29 cellular contexts compared by ENCODE assay signal in the genomic region with DNA sequence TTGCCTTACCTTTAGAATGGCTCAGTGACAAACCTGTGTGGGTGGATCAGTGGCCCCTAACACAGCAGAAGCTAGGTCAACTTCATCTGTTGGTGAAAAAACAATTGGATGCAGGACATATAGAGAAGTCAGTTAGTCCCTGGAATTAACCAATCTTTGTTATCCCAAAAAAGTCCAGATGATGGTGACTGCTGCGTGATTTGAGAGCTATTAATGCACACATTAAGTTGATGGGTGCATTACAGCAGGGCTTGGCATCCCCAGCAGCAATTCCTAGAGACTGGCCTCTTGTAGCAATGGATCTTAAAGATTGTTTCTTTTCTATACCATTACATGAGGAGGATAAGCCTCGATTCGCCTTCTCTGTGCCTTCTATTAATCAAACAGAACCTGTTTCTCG. TPM values are rescaled to one million over a fixed set of nuclear protein-coding genes. Genes with fewer than 3 reads are reported as not detected.
A peak's percentile ranks its signal among the peaks of the same experiment; 100 is the strongest.
DNase-seq lines count a peak whose midpoint lies in the region; ATAC-seq, FAIRE-seq and TF ChIP-seq lines count a peak whose summit lies in the region.
"Had no signal": no experiment of that assay in that cellular context is flagged by ENCODE, and none has a peak within 500 bp of the region (broad histone marks: within the 10 kb centered on the region; RNA-seq: fewer than 3 reads in every experiment).

No MANE protein-coding gene starts in this region.

- CTCF ChIA-PET in HEK293 (lab: Yijun Ruan, JAX): interaction anchor here (1.0 kb wide), 1 partner anchor 17 kb away, joined by 3 read pairs; no protein-coding TSS in a partner anchor
- CTCF ChIA-PET in PC-3 (lab: Charles Lee): interaction anchor here (1.0 kb wide), 1 partner anchor 32 kb away, joined by 3 read pairs; no protein-coding TSS in a partner anchor
- CTCF ChIA-PET in K562 (lab: Yijun Ruan, JAX; ENCODE audit: low intra/inter-chr PET ratio): no interaction called here

- TF ChIP-seq CTCF in HEK293 (tag by site-specific recombination; IDR thresholded peaks at IDR 0.05) (no peak), PC-3 (conservative IDR thresholded peaks at IDR 0.05; ENCODE audit: low read depth, low read length) (peak; percentile 42; the same call in 1 of the 2 replicates), K562 (IDR thresholded peaks at IDR 0.05 in 2 of 3, conservative IDR thresholded peaks at IDR 0.05 in 1 of 3; ENCODE audit: insufficient read depth in 2 of 3, low read depth in 1 of 3, low read length in 3 of 3) (no peak)

- in situ Hi-C loops in G401 (cut with HindIII; ENCODE audit: low sequenced_read_pairs) (no loop called here), K562 (cut with MboI) (no loop called here)

- POLR2A ChIA-PET in HEK293 (lab: Yijun Ruan, JAX): no interaction called here
- POLR2A ChIA-PET in PC-3 (lab: Charles Lee; ENCODE audit: unreplicated experiment): no interaction called here
- POLR2A ChIA-PET in K562 (lab: Yijun Ruan, JAX): no interaction called here

- H3K9me2 ChIP-seq in PC-3 (replicated peaks; ENCODE audit: low read length): no peaks in the 10 kb centered on the region

- H3K9me3 ChIP-seq in HEK293 (ENCODE audit: control insufficient read depth, insufficient read depth, low read depth, low read length): no peaks in the 10 kb centered on the region
- no peaks in the 10 kb centered on the region for H3K9me3 ChIP-seq in PC-3 (ENCODE audit: low read length)
- peaks cover 3% of the 10 kb centered on the region for H3K9me3 ChIP-seq in K562 (replicated peaks; ENCODE audit: control insufficient read depth, insufficient read depth, low read depth, low read length)
- H3K9me3 ChIP-seq: MG63 had no signal

- no peaks in the 10 kb centered on the region for H3K79me2 ChIP-seq in PC-3 (ENCODE audit: low read length)
- H3K79me2 ChIP-seq in K562 (ENCODE audit: control insufficient read depth, insufficient read depth, low read length): no peaks in the 10 kb centered on the region

- H3K4me2 ChIP-seq in PC-3 (ENCODE audit: low read length) (no peak overlapping the region), K562 (ENCODE audit: insufficient read depth, low read length) (no peak overlapping the region)

- H3K27ac ChIP-seq in HEK293 (ENCODE audit: extremely low read depth, low read depth, low read length): no peak overlapping the region
- H3K27ac ChIP-seq in PC-3 (ENCODE audit: low read length): no peak overlapping the region
- H3K27ac ChIP-seq in K562 (ENCODE audit: extremely low read depth, low read depth, low read length): no peak overlapping the region
- H3K27ac ChIP-seq: GM23248, SK-N-MC had no signal

- H3K4me1 ChIP-seq in HEK293 (ENCODE audit: control insufficient read depth, insufficient read depth, low read length) (no peaks in the 10 kb centered on the region), PC-3 (ENCODE audit: insufficient read depth, low read length) (no peaks in the 10 kb centered on the region), K562 (replicated peaks in 1 of 2; ENCODE audit: control insufficient read depth in 2 of 2, insufficient read depth in 2 of 2, low read length in 2 of 2) (peaks cover 21 to 30% of the 10 kb centered on the region in 2 experiments)

- FAIRE-seq in K562 (lab: Jason Lieb, UNC): no peak
- FAIRE-seq: GM18507, HepG2 had no signal

- H3K4me3 ChIP-seq in HEK293 (ENCODE audit: low read depth, low read length) (no peak overlapping the region), PC-3 (ENCODE audit: low read length) (no peak overlapping the region), K562 (no peak overlapping the region)
- H3K4me3 ChIP-seq: GM23248, MG63, SK-N-MC had no signal

- no peak for TF ChIP-seq EP300 in K562 (IDR thresholded peaks at IDR 0.05; ENCODE audit: low read length)

- no peaks in the 10 kb centered on the region for H3F3A ChIP-seq in PC-3 (ENCODE audit: low read length, unreplicated experiment)

- WGBS in K562 (ENCODE audit: insufficient coverage, low coverage, missing lambda C conversion rate): 27% methylated on average over 4 of the region's 4 CpGs

- H3K27me3 ChIP-seq in PC-3 (ENCODE audit: low read length) (peaks cover 45% of the 10 kb centered on the region), K562 (ENCODE audit: control insufficient read depth in 2 of 2, insufficient read depth in 2 of 2, low read length in 2 of 2) (no peaks in the 10 kb centered on the region)
- H3K27me3 ChIP-seq: MG63 had no signal

- H4K20me1 ChIP-seq in PC-3 (ENCODE audit: low read length): no peaks in the 10 kb centered on the region
- H4K20me1 ChIP-seq in K562 (replicated peaks; ENCODE audit: control insufficient read depth, insufficient read depth, low read length): no peaks in the 10 kb centered on the region

- no peak for TF ChIP-seq RAD21 in K562 (CRISPR knock-in tag; conservative IDR thresholded peaks at IDR 0.05 in 1 of 2, IDR thresholded peaks at IDR 0.05 in 1 of 2)

- ATAC-seq in PC-3 (peak; percentile 56), K562 (no peak), HG03097 (IDR thresholded peaks at IDR 0.05; ENCODE audit: low FRiP score, unreplicated experiment) (no peak), HG03469 (IDR thresholded peaks at IDR 0.05; ENCODE audit: unreplicated experiment) (no peak)
- ATAC-seq: HepG2, T-helper 17 cell had no signal

- BruUV-seq in PC-3 (replicated peaks; lab: Mats Ljungman, UMichigan): no TSS peak
- no TSS peak for BruUV-seq in K562 (replicated peaks; lab: Mats Ljungman, UMichigan)

- DNase-seq in G401 (ENCODE audit: low spot score) (peak; percentile 50), PC-3 (peak; percentile 32), K562 (ENCODE audit: extremely low read depth in 1 of 4, low spot score in 3 of 4) (no peak), NCI-H187 treated with DMSO at 0.1 percent for 48 hours (lab: John Stamatoyannopoulos, UW) (no peak)
- DNase-seq: CD8-positive, alpha-beta memory T cell; DMS 273 treated with DMSO at 0.1 percent for 48 hours; DND-41; GM23248; H7; Kasumi-1; MG63; NCI-H1092; NCI-H1436; NCI-H1930; NCI-H2107; NCI-H446 treated with DMSO at 0.1 percent for 48 hours; NCI-H82; NK-92 treated with Interleukin-12 subunit alpha and Interleukin-12 subunit beta, amount 100 ng/mL, for 24 hours; SHP77 treated with DMSO at 0.1 percent for 48 hours; T-helper 17 cell; T1000 had no signal

- no peaks in the 10 kb centered on the region for H3K36me3 ChIP-seq in HEK293 (ENCODE audit: control insufficient read depth in 2 of 2, insufficient read depth in 1 of 2, low read length in 2 of 2)
- H3K36me3 ChIP-seq in PC-3 (ENCODE audit: low read depth, low read length): no peaks in the 10 kb centered on the region
- H3K36me3 ChIP-seq in K562 (ENCODE audit: control insufficient read depth, insufficient read depth, low read length): no peaks in the 10 kb centered on the region
- H3K36me3 ChIP-seq: MG63 had no signal

- H2AFZ ChIP-seq in PC-3 (ENCODE audit: low read length) (no peak overlapping the region), K562 (ENCODE audit: low read depth, low read length) (peak overlapping the region; percentile 22; the same call in 1 of the 2 replicates)
- H2AFZ ChIP-seq: GM23248 had no signal

- H3K9ac ChIP-seq in PC-3 (ENCODE audit: low read length) (no peak overlapping the region), K562 (ENCODE audit: insufficient read depth in 1 of 2, low read depth in 2 of 2, low read length in 2 of 2) (no peak overlapping the region)
- H3K9ac ChIP-seq: GM23248 had no signal

- no peak for TF ChIP-seq POLR2A in K562 (conservative IDR thresholded peaks at IDR 0.05)

- intact Hi-C loops in PC-3 (cut with micrococcal nuclease): no loop called here
- intact Hi-C loops in K562 (cut with micrococcal nuclease): no loop called here

- H3K9me1 ChIP-seq in K562 (ENCODE audit: control insufficient read depth, insufficient read depth, low read length): no peaks in the 10 kb centered on the region

TF ChIP-seq in HEK293, 187 proteins besides CTCF, POLR2A, EP300 and RAD21:
- TF ChIP-seq ZNF654 (tag by site-specific recombination; IDR thresholded peaks at IDR 0.05; ENCODE audit: low read depth) (0 out of 2 replicates have a peak, but pooled peaks have one; percentile 19), ZNF248 (tag by site-specific recombination; IDR thresholded peaks at IDR 0.05) (no peak)

TF ChIP-seq in K562, 482 proteins besides CTCF, POLR2A, EP300 and RAD21 (continues in another document):
- TF ChIP-seq, protein P1, sequence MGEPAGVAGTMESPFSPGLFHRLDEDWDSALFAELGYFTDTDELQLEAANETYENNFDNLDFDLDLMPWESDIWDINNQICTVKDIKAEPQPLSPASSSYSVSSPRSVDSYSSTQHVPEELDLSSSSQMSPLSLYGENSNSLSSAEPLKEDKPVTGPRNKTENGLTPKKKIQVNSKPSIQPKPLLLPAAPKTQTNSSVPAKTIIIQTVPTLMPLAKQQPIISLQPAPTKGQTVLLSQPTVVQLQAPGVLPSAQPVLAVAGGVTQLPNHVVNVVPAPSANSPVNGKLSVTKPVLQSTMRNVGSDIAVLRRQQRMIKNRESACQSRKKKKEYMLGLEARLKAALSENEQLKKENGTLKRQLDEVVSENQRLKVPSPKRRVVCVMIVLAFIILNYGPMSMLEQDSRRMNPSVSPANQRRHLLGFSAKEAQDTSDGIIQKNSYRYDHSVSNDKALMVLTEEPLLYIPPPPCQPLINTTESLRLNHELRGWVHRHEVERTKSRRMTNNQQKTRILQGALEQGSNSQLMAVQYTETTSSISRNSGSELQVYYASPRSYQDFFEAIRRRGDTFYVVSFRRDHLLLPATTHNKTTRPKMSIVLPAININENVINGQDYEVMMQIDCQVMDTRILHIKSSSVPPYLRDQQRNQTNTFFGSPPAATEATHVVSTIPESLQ (CRISPR knock-in tag; IDR thresholded peaks at IDR 0.05): no peak

RNA-seq across cellular contexts. Expression of a gene that starts 33.3 kb away (rescaled TPM):
- total RNA-seq in G401 (2014; rRNA removed; shearing (Covaris generic)): not detected in 2 replicates
- total RNA-seq in PC-3 (2014; rRNA removed) (0.04 TPM in 1 of 2 replicates, not detected in the other), K562 (2014; rRNA removed) (not detected in 2 replicates), K562 (2014; rRNA removed; fragmentation: Illumina TruSeq; extraction: Trizol) (not detected in 2 replicates), K562 (2015; rRNA removed; fragmentation: Illumina TruSeq; extraction: Trizol) (0.11 TPM in 1 of 2 replicates, not detected in the other), K562 (2021) (0.07 and 0.13 TPM in 2 replicates)
- not detected in 2 replicates for total RNA-seq in K562 (2011; cell fraction: chromatin; rRNA removed; ENCODE audit: low replicate concordance)
- total RNA-seq in K562 (2011; cell fraction: nucleolus; rRNA removed): not detected in 2 replicates
- total RNA-seq in K562 (2011; cell fraction: nucleoplasm; rRNA removed): 0.22 TPM in 1 of 2 replicates, not detected in the other
- polyA plus RNA-seq in K562 (2011; rRNA removed) (0.06 and 0.08 TPM in 2 replicates), K562 (2014; fragmentation: Illumina TruSeq; extraction: Trizol) (0.06 TPM in 1 of 2 replicates, not detected in the other), K562 (2014; fragmentation: Nextera tagmentation; extraction: Ambion mirVana) (under 1 TPM; 0.03 to 0.10 TPM), K562 (2014; rRNA removed) (0.04 TPM in 1 of 2 replicates, not detected in the other)
- polyA plus RNA-seq in K562 (2011; cell fraction: cytosol; rRNA removed): 0.01 and 0.19 TPM in 2 replicates
- 0.17 and 0.20 TPM in 2 replicates for polyA plus RNA-seq in K562 (2011; cell fraction: nucleus; rRNA removed)
- 0.12 and 0.17 TPM in 2 replicates for polyA plus RNA-seq in K562 (2012)
- polyA minus RNA-seq in K562 (2011; rRNA and poly(A)+ RNA removed): not detected in 2 replicates
- not detected in 2 replicates for polyA minus RNA-seq in K562 (2011; cell fraction: cytosol; rRNA and poly(A)+ RNA removed)
- polyA minus RNA-seq in K562 (2011; cell fraction: nucleus; rRNA and poly(A)+ RNA removed): 0.13 TPM in 1 of 2 replicates, not detected in the other
- total RNA-seq: A673; CD8-positive, alpha-beta memory T cell; GM23248; H7; HepG2; HT1080 had no signal
- polyA plus RNA-seq: GM23248, HepG2 had no signal

Comparison
In these comparisons a context has a peak if more than half of its experiments do, and no peak if none do; other contexts are left out.
1. DNase-seq: peak in G401 (single experiment) and PC-3 (single experiment); none in K562 (0 of 4) and NCI-H187 treated with DMSO at 0.1 percent for 48 hours (single experiment).